In the genomic region with DNA sequence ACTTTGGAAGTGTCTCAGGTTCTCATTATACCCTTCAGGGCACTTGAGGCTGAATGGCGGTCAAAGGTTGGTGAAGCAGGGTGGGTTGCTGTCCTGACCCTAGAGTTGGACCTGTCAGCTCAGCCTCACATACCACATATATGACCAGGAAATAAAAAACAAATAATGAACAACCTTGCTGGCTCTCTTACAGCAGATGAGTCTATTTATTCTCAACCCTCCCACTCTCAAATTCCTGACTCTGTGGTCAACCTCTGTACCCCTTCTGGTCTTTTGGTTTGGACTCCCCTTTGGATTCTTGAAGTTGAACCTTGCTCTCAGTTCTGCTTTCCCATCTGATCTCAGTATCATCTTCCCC, we compare ENCODE assay signal across 28 cellular contexts. TPM values are rescaled to one million over a fixed set of nuclear protein-coding genes. Genes with fewer than 3 reads are reported as not detected.
DNase-seq lines count a peak whose midpoint lies in the region; ATAC-seq, FAIRE-seq and TF ChIP-seq lines count a peak whose summit lies in the region.
"Had no signal": no experiment of that assay in that cellular context is flagged by ENCODE, and none has a peak within 500 bp of the region (broad histone marks: within the 10 kb centered on the region; RNA-seq: fewer than 3 reads in every experiment).

No MANE protein-coding gene starts in this region.

- H3K4me3 ChIP-seq in bronchial epithelial cell (ENCODE audit: low read depth, low read length) (no peak overlapping the region), lower lobe of right lung (no peak overlapping the region)
- H3K4me3 ChIP-seq: BLaER1 treated with 17β-estradiol and CSF1 and Interleukin-3, amounts not matched to agents 10 nM and 100 nM; HAP-1; left ventricle myocardium inferior; Peyer's patch; right lobe of liver; thoracic aorta had no signal

- H3K27me3 ChIP-seq in bronchial epithelial cell (ENCODE audit: control insufficient read depth, insufficient read depth, low read length) (no peaks in the 10 kb centered on the region), lower lobe of right lung (ENCODE audit: low read depth) (no peaks in the 10 kb centered on the region)
- H3K27me3 ChIP-seq: BLaER1 treated with 17β-estradiol and CSF1 and Interleukin-3, amounts not matched to agents 10 nM and 100 nM; Peyer's patch; right lobe of liver had no signal

- intact Hi-C loops in left colon (cut with DNase I, micrococcal nuclease): no loop called here
- intact Hi-C loops in lower lobe of right lung (cut with DNase I): no loop called here

- H3K9me3 ChIP-seq in lower lobe of right lung: no peaks in the 10 kb centered on the region
- H3K9me3 ChIP-seq: HAP-1, Peyer's patch, right lobe of liver, thoracic aorta had no signal

- no peak for TF ChIP-seq CTCF in bronchial epithelial cell (IDR thresholded peaks at IDR 0.05; ENCODE audit: insufficient read depth, low read length, severe bottlenecking)
- TF ChIP-seq CTCF in lower lobe of right lung (IDR thresholded peaks at IDR 0.05): no peak
- TF ChIP-seq CTCF in RWPE1 (conservative IDR thresholded peaks at IDR 0.05; ENCODE audit: low read depth): no peak

- no peak for FAIRE-seq in bronchial epithelial cell (lab: Jason Lieb, UNC)
- FAIRE-seq: endothelial cell of umbilical vein, GM12891 had no signal

- POLR2A ChIA-PET in RWPE1 (lab: Yijun Ruan, JAX; ENCODE audit: low non-redundant PET): no interaction called here

- peak; percentile 74 for DNase-seq in EL
- peak; percentile 71 for DNase-seq in M059J (ENCODE audit: low read depth)
- DNase-seq in bronchial epithelial cell (ENCODE audit: low read depth): peak; percentile 61
- DNase-seq in left colon: no peak
- no peak for DNase-seq in lower lobe of right lung
- DNase-seq in NCI-H1694 (lab: John Stamatoyannopoulos, UW): no peak
- no peak for DNase-seq in NCI-H1417 (lab: John Stamatoyannopoulos, UW)
- DNase-seq in RWPE1 (ENCODE audit: low spot score): no peak
- DNase-seq: ACHN; activated CD4-positive, alpha-beta T cell treated with anti-CD3 and anti-CD28 coated beads for 48 hours; anterior cingulate cortex; caudate nucleus; COR-L47; left ventricle myocardium inferior; NCI-H1436; NCI-H524; NK-92 treated with Interleukin-12 subunit alpha and Interleukin-12 subunit beta, amount 100 ng/mL, for 24 hours; right lobe of liver; stimulated activated naive CD4-positive, alpha-beta T cell treated with Interleukin-2 at 50 U/mL for 16 hours; T-helper 17 cell had no signal

- peak; percentile 61 for ATAC-seq in left colon
- no peak for ATAC-seq in lower lobe of right lung
- ATAC-seq: activated naive CD4-positive, alpha-beta T cell treated with anti-CD3 and anti-CD28 coated beads, Interleukin-2, amount 50 U/mL, for 72 hours; T-helper 17 cell had no signal

- H3K36me3 ChIP-seq in bronchial epithelial cell (ENCODE audit: control insufficient read depth, insufficient read depth, low read length) (no peaks in the 10 kb centered on the region), lower lobe of right lung (no peaks in the 10 kb centered on the region)
- H3K36me3 ChIP-seq: BLaER1 treated with 17β-estradiol and CSF1 and Interleukin-3, amounts not matched to agents 10 nM and 100 nM; HAP-1; left ventricle myocardium inferior; Peyer's patch; right lobe of liver; thoracic aorta had no signal

- H3K27ac ChIP-seq in lower lobe of right lung (no peak overlapping the region), RWPE1 (no peak overlapping the region)
- H3K27ac ChIP-seq: BLaER1 treated with 17β-estradiol and CSF1 and Interleukin-3, amounts not matched to agents 10 nM and 100 nM; left ventricle myocardium inferior; right lobe of liver; thoracic aorta had no signal

- CTCF ChIA-PET in RWPE1 (lab: Yijun Ruan, JAX): no interaction called here

- H3K4me1 ChIP-seq in lower lobe of right lung: no peaks in the 10 kb centered on the region
- H3K4me1 ChIP-seq: HAP-1, right lobe of liver had no signal

RNA-seq across cellular contexts. Expression of a gene that starts 16.9 kb away (rescaled TPM):
- total RNA-seq in M059J (2014; rRNA removed; shearing (Covaris generic)): 22.2 and 22.5 TPM in 2 replicates
- total RNA-seq in bronchial epithelial cell: 4.2 and 6.1 TPM in 2 replicates
- total RNA-seq in left colon: 10 to 100 TPM; 21.3 to 28.2 TPM
- 9.0 TPM for total RNA-seq in lower lobe of right lung
- total RNA-seq: activated T-helper 1 cell treated with anti-CD3 and anti-CD28 coated beads, Interleukin-12 subunit alpha, Interleukin-12 subunit beta, Interleukin-2, Interleukin-4 antibody, amounts not matched to agents 30 ng/mL and 10 ng/mL and 1 ng/mL, durations not matched to agents 14 hours and 24 hours and 36 hours had no signal

Comparison
In these comparisons a context has a peak if more than half of its experiments do, and no peak if none do; other contexts are left out.
1. DNase-seq: peak in EL (single experiment), M059J (single experiment) and bronchial epithelial cell (single experiment); none in left colon (0 of 2), lower lobe of right lung (single experiment), NCI-H1694 (single experiment), NCI-H1417 (0 of 3) and RWPE1 (single experiment).